8 cellular contexts compared by ENCODE assay signal in the genomic region with DNA sequence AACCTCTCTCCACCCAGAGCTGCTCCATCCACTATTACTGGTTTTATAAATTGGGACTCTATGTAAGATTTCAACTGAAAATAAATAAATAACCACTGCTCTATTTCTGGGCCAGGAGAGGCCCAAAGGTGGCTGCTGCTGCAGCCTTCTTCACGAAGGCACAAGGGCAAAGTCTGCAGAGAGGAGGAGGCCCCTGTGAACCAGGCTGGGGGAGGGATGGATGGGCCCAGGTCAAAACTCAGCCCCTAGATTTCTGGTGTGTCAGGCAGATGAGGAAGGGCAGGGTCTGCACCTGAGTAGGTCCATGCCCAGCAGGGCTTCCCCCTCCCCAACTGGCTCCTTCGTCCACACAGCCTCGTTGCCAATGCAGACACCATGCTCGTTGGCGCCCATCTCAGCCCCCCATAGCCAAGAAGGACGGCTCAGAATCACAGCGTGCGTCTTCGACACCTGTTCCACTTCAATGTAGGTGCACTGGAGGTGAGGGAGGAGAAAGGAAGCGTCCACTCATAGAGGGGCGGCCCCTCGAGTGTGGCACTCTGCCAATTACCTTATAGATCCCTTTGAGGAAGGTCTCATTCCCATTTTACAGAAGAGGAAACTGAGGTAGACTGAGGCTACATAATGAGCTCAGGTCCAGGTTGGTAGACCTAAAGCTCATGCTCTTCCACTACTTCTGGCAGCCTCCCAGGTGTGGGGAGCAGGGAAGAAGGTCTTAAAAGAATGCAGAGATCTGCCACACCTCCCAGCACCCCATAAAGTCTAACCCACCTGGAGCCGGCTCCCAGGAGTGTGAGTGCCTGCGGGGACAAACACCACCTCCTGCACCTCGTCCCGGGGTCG. TPM values are rescaled to one million over a fixed set of nuclear protein-coding genes. Genes with fewer than 3 reads are reported as not detected.
DNase-seq lines count a peak whose midpoint lies in the region; ATAC-seq and TF ChIP-seq lines count a peak whose summit lies in the region.

No MANE protein-coding gene starts in this region.

- no peak for DNase-seq in activated CD4-positive, alpha-beta T cell treated with anti-CD3 and anti-CD28 coated beads, Interleukin-2, amount 10 ng/mL, durations not matched to agents 24 days and 14 days
- DNase-seq in activated CD4-positive, alpha-beta T cell treated with anti-CD3 and anti-CD28 coated beads for 48 hours = no peak
- no peak for DNase-seq in left lung
- no peak for DNase-seq in NCI-H2196 (lab: John Stamatoyannopoulos, UW; ENCODE audit: unreplicated experiment)

- H3K36me3 ChIP-seq in left lung (peaks cover 0 to 32% of the 10 kb centered on the region in 2 donors), thymus (ENCODE audit: control insufficient read depth, insufficient read depth) (peaks cover 6% of the 10 kb centered on the region)

- H3K27ac ChIP-seq in left lung (peak overlapping the region in 1 of 2 donors; percentile 67), thymus (ENCODE audit: low read depth) (no peak overlapping the region)

- H3K27me3 ChIP-seq in left lung (peaks cover 0 to 10% of the 10 kb centered on the region in 2 donors), thymus (ENCODE audit: control insufficient read depth, insufficient read depth) (peaks cover 5% of the 10 kb centered on the region)

- H3K27me3 Mint-ChIP-seq in activated CD4-positive, alpha-beta T cell treated with anti-CD3 and anti-CD28 coated beads, Interleukin-2, amount 10 ng/mL, durations not matched to agents 24 days and 14 days = peaks cover 10% of the 10 kb centered on the region
- H3K27me3 Mint-ChIP-seq in activated naive CD8-positive, alpha-beta T cell = peaks cover under 1% of the 10 kb centered on the region

- no peak for TF ChIP-seq CTCF in left lung (IDR thresholded peaks at IDR 0.05)

- 61% methylated on average over 17 of the region's 17 CpGs for WGBS in thymus

- intact Hi-C loops in activated CD4-positive, alpha-beta T cell treated with anti-CD3 and anti-CD28 coated beads, Interleukin-2, amount 10 ng/mL, durations not matched to agents 24 days and 14 days (cut with micrococcal nuclease) = loop anchor here (2.0 to 5.0 kb wide), 2 partner anchors 131 to 172 kb away; a partner anchor contains a TSS
- intact Hi-C loops in left lung (cut with DNase I) = no loop called here

- H3K9me3 ChIP-seq in left lung = no peaks in the 10 kb centered on the region
- H3K9me3 ChIP-seq in thymus (ENCODE audit: control insufficient read depth) = peaks cover 1% of the 10 kb centered on the region

- H3K4me1 ChIP-seq in left lung = peaks cover 8 to 57% of the 10 kb centered on the region in 2 donors
- H3K4me1 ChIP-seq in thymus (ENCODE audit: control insufficient read depth, insufficient read depth, low read length) = peaks cover 11% of the 10 kb centered on the region

- no peak for ATAC-seq in left lung
- no peak for ATAC-seq in GM18517 (IDR thresholded peaks at IDR 0.05; ENCODE audit: unreplicated experiment)
- no peak for ATAC-seq in GM21825 (IDR thresholded peaks at IDR 0.05; ENCODE audit: unreplicated experiment)

- peak overlapping the region; percentile 83 for H3K4me3 ChIP-seq in left lung
- peak overlapping the region; percentile 79 for H3K4me3 ChIP-seq in thymus (ENCODE audit: low read length)

- peaks cover 10% of the 10 kb centered on the region for H3K36me3 Mint-ChIP-seq in activated CD4-positive, alpha-beta T cell treated with anti-CD3 and anti-CD28 coated beads, Interleukin-2, amount 10 ng/mL, durations not matched to agents 24 days and 14 days (ENCODE audit: low read depth)
- no peaks in the 10 kb centered on the region for H3K36me3 Mint-ChIP-seq in activated naive CD8-positive, alpha-beta T cell

- no peaks in the 10 kb centered on the region for H3K9me3 Mint-ChIP-seq in activated CD4-positive, alpha-beta T cell treated with anti-CD3 and anti-CD28 coated beads, Interleukin-2, amount 10 ng/mL, durations not matched to agents 24 days and 14 days
- no peaks in the 10 kb centered on the region for H3K9me3 Mint-ChIP-seq in activated naive CD8-positive, alpha-beta T cell (ENCODE audit: low read depth)

- peak overlapping the region; percentile 98 for H3K27ac Mint-ChIP-seq in activated CD4-positive, alpha-beta T cell treated with anti-CD3 and anti-CD28 coated beads, Interleukin-2, amount 10 ng/mL, durations not matched to agents 24 days and 14 days
- H3K27ac Mint-ChIP-seq in activated naive CD8-positive, alpha-beta T cell = peak overlapping the region; percentile 70

- peak overlapping the region; percentile 100 for H3K4me3 Mint-ChIP-seq in activated CD4-positive, alpha-beta T cell treated with anti-CD3 and anti-CD28 coated beads, Interleukin-2, amount 10 ng/mL, durations not matched to agents 24 days and 14 days
- peak overlapping the region; percentile 94 for H3K4me3 Mint-ChIP-seq in activated naive CD8-positive, alpha-beta T cell

- peaks cover 33% of the 10 kb centered on the region for H3K4me1 Mint-ChIP-seq in activated CD4-positive, alpha-beta T cell treated with anti-CD3 and anti-CD28 coated beads, Interleukin-2, amount 10 ng/mL, durations not matched to agents 24 days and 14 days
- peaks cover 32% of the 10 kb centered on the region for H3K4me1 Mint-ChIP-seq in activated naive CD8-positive, alpha-beta T cell (ENCODE audit: low read depth)

RNA-seq across cellular contexts. Expression of a gene that starts 1.0 kb away (rescaled TPM):
- total RNA-seq in activated CD4-positive, alpha-beta T cell treated with anti-CD3 and anti-CD28 coated beads, Interleukin-2, amount 10 ng/mL, durations not matched to agents 24 days and 14 days = 24.3 and 24.8 TPM in 2 replicates
- total RNA-seq in left lung = 10 to 100 TPM; 26.4 to 33.1 TPM
- polyA plus RNA-seq in thymus = 39.4 TPM

RNA-seq across cellular contexts. Expression of a gene that starts 8.7 kb away (rescaled TPM):
- total RNA-seq in activated CD4-positive, alpha-beta T cell treated with anti-CD3 and anti-CD28 coated beads, Interleukin-2, amount 10 ng/mL, durations not matched to agents 24 days and 14 days = 0.33 and 0.44 TPM in 2 replicates
- total RNA-seq in left lung = 1 to 10 TPM in 1 of 2 donors, under 1 TPM in 1; 0.44 to 6.7 TPM
- polyA plus RNA-seq in thymus = 2.4 TPM

RNA-seq across cellular contexts. Expression of a gene that starts 8.8 kb away (rescaled TPM):
- total RNA-seq in activated CD4-positive, alpha-beta T cell treated with anti-CD3 and anti-CD28 coated beads, Interleukin-2, amount 10 ng/mL, durations not matched to agents 24 days and 14 days = 55.0 and 58.3 TPM in 2 replicates
- 10 to 100 TPM; 26.2 to 27.3 TPM for total RNA-seq in left lung
- 41.1 TPM for polyA plus RNA-seq in thymus

RNA-seq across cellular contexts. Expression of a gene that starts 10.8 kb away (rescaled TPM):
- total RNA-seq in activated CD4-positive, alpha-beta T cell treated with anti-CD3 and anti-CD28 coated beads, Interleukin-2, amount 10 ng/mL, durations not matched to agents 24 days and 14 days = 0.05 TPM in 2 replicates
- total RNA-seq in left lung = 1 to 10 TPM in 1 of 2 donors, under 1 TPM in 1; 0.79 to 1.5 TPM
- 4.6 TPM for polyA plus RNA-seq in thymus

RNA-seq across cellular contexts. Expression of a gene that starts 18.5 kb away (rescaled TPM):
- 18.1 and 18.4 TPM in 2 replicates for total RNA-seq in activated CD4-positive, alpha-beta T cell treated with anti-CD3 and anti-CD28 coated beads, Interleukin-2, amount 10 ng/mL, durations not matched to agents 24 days and 14 days
- 10 to 100 TPM; 20.3 to 36.4 TPM for total RNA-seq in left lung
- 13.3 TPM for polyA plus RNA-seq in thymus
